In genomic region chr21:41712730-41713129, GRCh38 we compare ENCODE assay signal across 32 cellular contexts. TPM values are rescaled to one million over a fixed set of nuclear protein-coding genes. Genes with fewer than 3 reads are reported as not detected.
DNase-seq lines count a peak whose midpoint lies in the region; ATAC-seq and TF ChIP-seq lines count a peak whose summit lies in the region.
"Had no signal": no experiment of that assay in that cellular context is flagged by ENCODE, and none has a peak within 500 bp of the region (broad histone marks: within the 10 kb centered on the region; RNA-seq: fewer than 3 reads in every experiment).

No MANE protein-coding gene starts in this region.

- intact Hi-C loops in upper lobe of right lung (cut with DNase I) (no loop called here), Calu3 (cut with micrococcal nuclease; ENCODE audit: unreplicated experiment) (no loop called here)

- H3K18ac ChIP-seq in mesendoderm (ENCODE audit: low read length), result no peak overlapping the region

- peak overlapping the region; percentile 50 for H3K9ac ChIP-seq in mesendoderm (ENCODE audit: low read length)

- no peak overlapping the region for H3K4me3 Mint-ChIP-seq in Calu3 (ENCODE audit: low read depth, unreplicated experiment)
- H3K4me3 Mint-ChIP-seq: activated naive CD8-positive, alpha-beta T cell treated with anti-CD3 and anti-CD28 coated beads, Interleukin-2, amount 10 ng/mL, durations not matched to agents 7 days and 5 days; memory B cell had no signal

- peaks cover 18% of the 10 kb centered on the region for H3K4me1 ChIP-seq in mesendoderm (ENCODE audit: control insufficient read depth, low read depth, low read length)
- H3K4me1 ChIP-seq in upper lobe of right lung, result no peaks in the 10 kb centered on the region
- H3K4me1 ChIP-seq: ascending aorta, colonic mucosa, heart left ventricle had no signal

- no peaks in the 10 kb centered on the region for H3K27me3 Mint-ChIP-seq in Calu3 (ENCODE audit: unreplicated experiment)

- H2BK120ac ChIP-seq in mesendoderm (ENCODE audit: low read depth, low read length), result no peak overlapping the region

- H2AK5ac ChIP-seq in mesendoderm (ENCODE audit: low read length), result peak overlapping the region; percentile 44

- peaks cover 55% of the 10 kb centered on the region for H3K4me1 Mint-ChIP-seq in Calu3 (ENCODE audit: low read depth, unreplicated experiment)
- H3K4me1 Mint-ChIP-seq: activated naive CD8-positive, alpha-beta T cell treated with anti-CD3 and anti-CD28 coated beads, Interleukin-2, amount 10 ng/mL, durations not matched to agents 7 days and 5 days; memory B cell had no signal

- TF ChIP-seq CTCF in RWPE1 (conservative IDR thresholded peaks at IDR 0.05; ENCODE audit: low read depth), result no peak
- no peak for TF ChIP-seq CTCF in upper lobe of right lung (IDR thresholded peaks at IDR 0.05)
- no peak for TF ChIP-seq CTCF in Calu3 (IDR thresholded peaks at IDR 0.05; ENCODE audit: unreplicated experiment)

- POLR2A ChIA-PET in RWPE1 (lab: Yijun Ruan, JAX; ENCODE audit: low non-redundant PET), result no interaction called here

- H3K36me3 Mint-ChIP-seq in Calu3 (ENCODE audit: insufficient read depth, unreplicated experiment), result peaks cover 12% of the 10 kb centered on the region
- H3K36me3 Mint-ChIP-seq: activated naive CD8-positive, alpha-beta T cell treated with anti-CD3 and anti-CD28 coated beads, Interleukin-2, amount 10 ng/mL, durations not matched to agents 7 days and 5 days; memory B cell had no signal

- no peaks in the 10 kb centered on the region for H3K79me2 ChIP-seq in mesendoderm (ENCODE audit: control insufficient read depth, insufficient read depth, low read length)

- no peak overlapping the region for H3K23ac ChIP-seq in mesendoderm (ENCODE audit: low read length)

- no peak overlapping the region for H4K5ac ChIP-seq in mesendoderm (ENCODE audit: low read length)

- H3K4ac ChIP-seq in mesendoderm (ENCODE audit: low read depth, low read length), result no peak overlapping the region

- no peaks in the 10 kb centered on the region for H3K79me1 ChIP-seq in mesendoderm (ENCODE audit: low read length)

- BruUV-seq in Calu3 (replicated peaks; lab: Mats Ljungman, UMichigan), result no TSS peak

- H3K27ac ChIP-seq in RWPE1 (peak overlapping the region; percentile 81), mesendoderm (ENCODE audit: low read depth, low read length) (no peak overlapping the region), upper lobe of right lung (no peak overlapping the region)
- H3K27ac ChIP-seq: ascending aorta, C4-2B, cardiac muscle cell, colonic mucosa, heart left ventricle, SK-N-MC had no signal

- H3K4me2 ChIP-seq in mesendoderm (ENCODE audit: low read length), result peak overlapping the region; percentile 3
- H3K4me2 ChIP-seq: smooth muscle cell had no signal

- CTCF ChIA-PET in RWPE1 (lab: Yijun Ruan, JAX) (no interaction called here), Calu3 (lab: Charles Lee) (no interaction called here)

- H3K4me3 ChIP-seq in H7 (ENCODE audit: insufficient read depth, low read depth, low read length), result peak overlapping the region; percentile 44
- no peak overlapping the region for H3K4me3 ChIP-seq in mesendoderm (ENCODE audit: low read length)
- no peak overlapping the region for H3K4me3 ChIP-seq in upper lobe of right lung
- H3K4me3 ChIP-seq: ascending aorta, cardiac muscle cell, colonic mucosa, heart left ventricle, SK-N-MC, smooth muscle cell, transverse colon had no signal

- no peak overlapping the region for H2BK5ac ChIP-seq in mesendoderm (ENCODE audit: low read length)

- no peak overlapping the region for H4K8ac ChIP-seq in mesendoderm (ENCODE audit: low read depth, low read length)

- H3K9me3 Mint-ChIP-seq in Calu3 (ENCODE audit: low read depth, unreplicated experiment), result no peaks in the 10 kb centered on the region
- H3K9me3 Mint-ChIP-seq: activated naive CD8-positive, alpha-beta T cell treated with anti-CD3 and anti-CD28 coated beads, Interleukin-2, amount 10 ng/mL, durations not matched to agents 7 days and 5 days; memory B cell had no signal

- DNase-seq in H7 (peak; percentile 48), RWPE1 (ENCODE audit: low spot score) (no peak), mesendoderm (no peak), upper lobe of right lung (peak; percentile 19), mucosa of gallbladder (ENCODE audit: low spot score) (no peak), Calu3 (no peak)
- DNase-seq in activated effector memory CD4-positive, alpha-beta T cell treated with anti-CD3 and anti-CD28 coated beads, Interleukin-2, amount 50 U/mL, for 16 hours, result no peak
- DNase-seq: activated CD4-positive, alpha-beta T cell treated with anti-CD3 and anti-CD28 coated beads for 48 hours; activated CD8-positive, alpha-beta memory T cell treated with anti-CD3 and anti-CD28 coated beads for 24 hours; activated gamma-delta T cell; activated naive CD8-positive, alpha-beta T cell treated with anti-CD3 and anti-CD28 coated beads, Interleukin-2, amount 10 ng/mL, durations not matched to agents 7 days and 5 days; colonic mucosa; effector CD8-positive, alpha-beta T cell; foreskin fibroblast; heart left ventricle; KG1; NCI-H1417 treated with DMSO at 0.1 percent for 48 hours; NCI-H2107; NCI-H446; nucleus accumbens; stimulated activated CD4-positive, alpha-beta T cell treated with anti-CD3 and anti-CD28 coated beads, Interleukin-2, amount 100 ng/mL, for 24 hours; transverse colon had no signal

- H2BK15ac ChIP-seq in mesendoderm (replicated peaks; ENCODE audit: low read depth), result no peak overlapping the region

- H3K36me3 ChIP-seq in H7 (replicated peaks; ENCODE audit: control insufficient read depth, insufficient read depth, low read length) (no peaks in the 10 kb centered on the region), mesendoderm (ENCODE audit: control insufficient read depth, insufficient read depth, low read length) (no peaks in the 10 kb centered on the region), upper lobe of right lung (no peaks in the 10 kb centered on the region)
- H3K36me3 ChIP-seq: ascending aorta, cardiac muscle cell, colonic mucosa, heart left ventricle, transverse colon had no signal

- ATAC-seq in upper lobe of right lung, result peak; percentile 38
- ATAC-seq: heart left ventricle, left lobe of liver had no signal

- H3K27me3 ChIP-seq in H7 (ENCODE audit: control insufficient read depth, insufficient read depth, low read length), result no peaks in the 10 kb centered on the region; the same call in 1 of the 2 replicates
- no peaks in the 10 kb centered on the region for H3K27me3 ChIP-seq in mesendoderm (ENCODE audit: insufficient read depth, low read length, poor library complexity)
- peaks cover 41% of the 10 kb centered on the region for H3K27me3 ChIP-seq in upper lobe of right lung
- H3K27me3 ChIP-seq: ascending aorta, cardiac muscle cell, colonic mucosa had no signal

- no peaks in the 10 kb centered on the region for H3K9me3 ChIP-seq in upper lobe of right lung
- H3K9me3 ChIP-seq: ascending aorta, colonic mucosa, heart left ventricle, transverse colon had no signal

- no peak overlapping the region for H3K27ac Mint-ChIP-seq in Calu3 (ENCODE audit: unreplicated experiment)
- H3K27ac Mint-ChIP-seq: activated naive CD8-positive, alpha-beta T cell treated with anti-CD3 and anti-CD28 coated beads, Interleukin-2, amount 10 ng/mL, durations not matched to agents 7 days and 5 days; memory B cell had no signal

- peak overlapping the region; percentile 79 for H3K56ac ChIP-seq in mesendoderm (ENCODE audit: low read length)

- no CpG with 5 or more reads among the region's 9 CpGs for WGBS in mesendoderm (ENCODE audit: extremely low coverage, insufficient coverage, low lambda C conversion rate)

RNA-seq across cellular contexts. Expression of gene RIPK4, which starts 54.1 kb away (rescaled TPM):
- total RNA-seq in H7 (2014; rRNA removed; shearing (Covaris generic)), result 10.5 and 11.7 TPM in 2 replicates
- polyA plus RNA-seq in mesendoderm (2013, experiment 1 of 2), result 1.7 TPM
- 1.7 TPM for polyA plus RNA-seq in mesendoderm (2013, experiment 2 of 2)
- 10.9 TPM for total RNA-seq in upper lobe of right lung
- total RNA-seq in mucosa of gallbladder, result 56.6 TPM
- 30.0 and 30.3 TPM in 2 replicates for total RNA-seq in Calu3 (2022)
- total RNA-seq: G401; myocyte; T-helper 1 cell treated with Interleukin-12 subunit alpha and Interleukin-12 subunit beta and Interleukin-4 antibody, amounts not matched to agents 30 ng/mL and 1 ng/mL, for 36 hours had no signal

Comparison
In these comparisons a context has a peak if more than half of its experiments do, and no peak if none do; other contexts are left out.
1. DNase-seq: peak in H7 (single experiment) and upper lobe of right lung (single experiment); none in RWPE1 (single experiment), mesendoderm (single experiment), activated effector memory CD4-positive, alpha-beta T cell treated with anti-CD3 and anti-CD28 coated beads, Interleukin-2, amount 50 U/mL, for 16 hours (single experiment), mucosa of gallbladder (single experiment) and Calu3 (single experiment).